In genomic region chr13:33285420-33286124, GRCh38 we compare ENCODE assay signal across 8 cellular contexts. TPM values are rescaled to one million over a fixed set of nuclear protein-coding genes. Genes with fewer than 3 reads are reported as not detected.
A peak's percentile ranks its signal among the peaks of the same experiment; 100 is the strongest.
DNase-seq lines count a peak whose midpoint lies in the region; ATAC-seq and TF ChIP-seq lines count a peak whose summit lies in the region.

Gene STARD13 (minus strand): TSS chr13:33285755. CDS start chr13:33285638, 117 bp downstream.

- H3K4me1 ChIP-seq in body of pancreas = peaks cover 27% of the 10 kb centered on the region

- ATAC-seq in GM18505 (IDR thresholded peaks at IDR 0.05; ENCODE audit: unreplicated experiment) (peak; percentile 75), HG02943 (IDR thresholded peaks at IDR 0.05; ENCODE audit: low read depth, unreplicated experiment) (peak; percentile 65), body of pancreas (peak; percentile 98), GM19328 (IDR thresholded peaks at IDR 0.05; ENCODE audit: unreplicated experiment) (no peak)

- WGBS in body of pancreas, 2 donors = 0 to 1% methylated on average over 20 of the region's 20 CpGs

- H3K36me3 ChIP-seq in body of pancreas (replicated peaks in 1 of 2; ENCODE audit: insufficient read depth in 1 of 2, low read depth in 2 of 2) = no peaks in the 10 kb centered on the region

- H3K27me3 ChIP-seq in body of pancreas = no peaks in the 10 kb centered on the region

- peak; percentile 60 for TF ChIP-seq POLR2A in GM18505 (IDR thresholded peaks at IDR 0.05; ENCODE audit: borderline replicate concordance, extremely low read depth, insufficient read depth, insufficient read length)
- peak; percentile 70 to 97 (median 96) for TF ChIP-seq POLR2A in body of pancreas (IDR thresholded peaks at IDR 0.05)

- peak within 1 kb of the TSS; percentile 8 to 48 for H3K4me3 ChIP-seq in body of pancreas

- DNase-seq in AG20443 (ENCODE audit: low spot score) (peak; percentile 97), NCI-H748 treated with DMSO at 0.1 percent for 48 hours (lab: John Stamatoyannopoulos, UW) (peak; percentile 92), body of pancreas (peak; percentile 91 to 94 (median 92)), hippocampal formation (lab: John Stamatoyannopoulos, UW) (peak; percentile 92 to 93), posterior cingulate gyrus (peak; percentile 87 to 98 (median 90))

- intact Hi-C loops in body of pancreas (cut with DNase I) = no loop called here
- intact Hi-C loops in posterior cingulate gyrus (cut with DNase I) = loop anchor here (2.0 to 10.0 kb wide), 2 partner anchors 57 to 69 kb away; no protein-coding TSS in a partner anchor

- H3K27ac ChIP-seq in body of pancreas = peak within 1 kb of the TSS; percentile 78 to 90 (median 85)

- peak; percentile 6 to 79 (median 67) for TF ChIP-seq CTCF in body of pancreas (IDR thresholded peaks at IDR 0.05)

- no peaks in the 10 kb centered on the region for H3K9me3 ChIP-seq in body of pancreas

RNA-seq across cellular contexts. Expression of gene STARD13, which starts in this region (rescaled TPM):
- 10 to 100 TPM; 18.9 to 29.7 TPM for total RNA-seq in body of pancreas
